12 cellular contexts compared by ENCODE assay signal in genomic region chr19:3048190-3048533, GRCh38. TPM values are rescaled to one million over a fixed set of nuclear protein-coding genes. Genes with fewer than 3 reads are reported as not detected.
DNase-seq lines count a peak whose midpoint lies in the region; ATAC-seq, FAIRE-seq and TF ChIP-seq lines count a peak whose summit lies in the region.
"Had no signal": no experiment of that assay in that cellular context is flagged by ENCODE, and none has a peak within 500 bp of the region (broad histone marks: within the 10 kb centered on the region; RNA-seq: fewer than 3 reads in every experiment).

No MANE protein-coding gene starts in this region.

- H4K20me1 ChIP-seq in BLaER1, result peaks cover 7% of the 10 kb centered on the region
- H4K20me1 ChIP-seq in DOHH2 (ENCODE audit: control insufficient read depth, insufficient read depth, low read depth, low read length), result no peaks in the 10 kb centered on the region

- H3K9ac ChIP-seq in BLaER1, result 0 out of 2 replicates have a peak overlapping the region, but pooled peaks have one; percentile 60

- intact Hi-C loops in ascending aorta (cut with DNase I), result no loop called here
- intact Hi-C loops in pancreas (cut with DNase I), result no loop called here

- H3K4me2 ChIP-seq in BLaER1, result peak overlapping the region; percentile 87
- peak overlapping the region; percentile 44; the same call in 1 of the 2 replicates for H3K4me2 ChIP-seq in DOHH2 (ENCODE audit: low read length)

- no peaks in the 10 kb centered on the region for H3K27me3 ChIP-seq in BLaER1
- peaks cover 11% of the 10 kb centered on the region; the same call in 1 of the 2 replicates for H3K27me3 ChIP-seq in DOHH2 (ENCODE audit: control insufficient read depth, low read length)
- H3K27me3 ChIP-seq in ascending aorta, result no peaks in the 10 kb centered on the region
- H3K27me3 ChIP-seq in pancreas, result no peaks in the 10 kb centered on the region

- ATAC-seq in pancreas (no peak), GM21825 (IDR thresholded peaks at IDR 0.05; ENCODE audit: unreplicated experiment) (no peak), GM18511 (IDR thresholded peaks at IDR 0.05; ENCODE audit: unreplicated experiment) (no peak)

- FAIRE-seq in pancreas (lab: Jason Lieb, UNC), result no peak
- FAIRE-seq: astrocyte had no signal

- TF ChIP-seq CTCF in DOHH2 (IDR thresholded peaks at IDR 0.05; ENCODE audit: low read depth, low read length, poor library complexity, severe bottlenecking) (no peak), ascending aorta (IDR thresholded peaks at IDR 0.05) (no peak), pancreas (IDR thresholded peaks at IDR 0.05) (no peak)

- no peak for DNase-seq in ascending aorta (ENCODE audit: low spot score in 2 of 2)
- no peak for DNase-seq in pancreas
- DNase-seq in NCI-H226, result no peak
- no peak for DNase-seq in NCI-H146 treated with DMSO at 0.1 percent for 48 hours (lab: John Stamatoyannopoulos, UW; ENCODE audit: unreplicated experiment)
- DNase-seq: NK-92 treated with Interleukin-12 subunit alpha and Interleukin-12 subunit beta, amount 100 ng/mL, for 24 hours; SIG-M5 had no signal

- H3K27ac ChIP-seq in BLaER1 (no peak overlapping the region), DOHH2 (ENCODE audit: low read depth, low read length) (no peak overlapping the region), ascending aorta (no peak overlapping the region), pancreas (peak overlapping the region in 3 of 4 donors; percentile 6 to 68 (median 58))
- H3K27ac ChIP-seq: foreskin keratinocyte had no signal

- H3K9me2 ChIP-seq in DOHH2 (replicated peaks; ENCODE audit: control insufficient read depth, low read length), result no peaks in the 10 kb centered on the region

- H3K4me3 ChIP-seq in BLaER1, result peak overlapping the region; percentile 61; the same call in 1 of the 2 replicates
- H3K4me3 ChIP-seq in DOHH2 (ENCODE audit: low read length), result no peak overlapping the region
- peak overlapping the region; percentile 58 to 69 for H3K4me3 ChIP-seq in ascending aorta
- no peak overlapping the region for H3K4me3 ChIP-seq in pancreas

- H3K79me2 ChIP-seq in DOHH2 (ENCODE audit: control insufficient read depth, low read length), result no peaks in the 10 kb centered on the region

- H3K9me3 ChIP-seq in BLaER1, result no peaks in the 10 kb centered on the region
- H3K9me3 ChIP-seq in DOHH2 (ENCODE audit: control insufficient read depth, insufficient read depth, low read length), result no peaks in the 10 kb centered on the region
- H3K9me3 ChIP-seq in ascending aorta, result no peaks in the 10 kb centered on the region
- no peaks in the 10 kb centered on the region for H3K9me3 ChIP-seq in pancreas

- 87 to 96% methylated on average over 5 of the region's 5 CpGs for WGBS in pancreas, 2 donors

- peaks cover 12% of the 10 kb centered on the region for H3F3A ChIP-seq in DOHH2 (ENCODE audit: control insufficient read depth, insufficient read depth)

- H3K36me3 ChIP-seq in BLaER1 (peaks cover 14% of the 10 kb centered on the region), DOHH2 (ENCODE audit: control insufficient read depth, low read length) (no peaks in the 10 kb centered on the region; the same call in none of the 2 replicates), ascending aorta (peaks cover 2 to 3% of the 10 kb centered on the region in 2 donors), pancreas (peaks cover 0 to 2% (median 0%) of the 10 kb centered on the region in 3 donors)

- peaks cover 53% of the 10 kb centered on the region for H3K4me1 ChIP-seq in BLaER1
- peaks cover 12% of the 10 kb centered on the region for H3K4me1 ChIP-seq in DOHH2 (ENCODE audit: control insufficient read depth, low read length)
- peaks cover 0 to 10% of the 10 kb centered on the region in 2 donors for H3K4me1 ChIP-seq in ascending aorta
- H3K4me1 ChIP-seq in pancreas, result peaks cover 0 to 3% (median 0%) of the 10 kb centered on the region in 3 donors
- H3K4me1 ChIP-seq: foreskin keratinocyte had no signal

RNA-seq across cellular contexts. Expression of gene TLE5, which starts 14.1 kb away (rescaled TPM):
- total RNA-seq in ascending aorta, result 559 TPM
- total RNA-seq in pancreas, result 100 to 1,000 TPM; 165 to 250 (median 204) TPM
- 100 to 1,000 TPM; 539 to 573 TPM for polyA plus RNA-seq in pancreas

RNA-seq across cellular contexts. Expression of gene TLE2, which starts 19.1 kb away (rescaled TPM):
- 86.3 TPM for total RNA-seq in ascending aorta
- 10 to 100 TPM; 16.4 to 38.0 (median 21.8) TPM for total RNA-seq in pancreas
- polyA plus RNA-seq in pancreas, result 10 to 100 TPM; 72.6 to 81.9 TPM

RNA-seq across cellular contexts. Expression of gene GNA11, which starts 46.0 kb away (rescaled TPM):
- total RNA-seq in ascending aorta (178 TPM), pancreas (10 to 100 TPM; 17.4 to 28.0 (median 23.6) TPM)
- 10 to 100 TPM; 25.6 to 28.4 TPM for polyA plus RNA-seq in pancreas

Comparison
In these comparisons a context has a peak if more than half of its experiments do, and no peak if none do; other contexts are left out.
1. H3K27ac ChIP-seq: peak in pancreas (3 of 4); none in BLaER1 (single experiment), DOHH2 (single experiment) and ascending aorta (0 of 2).
2. H3K4me3 ChIP-seq: peak in BLaER1 (single experiment) and ascending aorta (2 of 2); none in DOHH2 (single experiment) and pancreas (0 of 4).